Comparison of ENCODE assay signal across 26 cellular contexts in the genomic region with DNA sequence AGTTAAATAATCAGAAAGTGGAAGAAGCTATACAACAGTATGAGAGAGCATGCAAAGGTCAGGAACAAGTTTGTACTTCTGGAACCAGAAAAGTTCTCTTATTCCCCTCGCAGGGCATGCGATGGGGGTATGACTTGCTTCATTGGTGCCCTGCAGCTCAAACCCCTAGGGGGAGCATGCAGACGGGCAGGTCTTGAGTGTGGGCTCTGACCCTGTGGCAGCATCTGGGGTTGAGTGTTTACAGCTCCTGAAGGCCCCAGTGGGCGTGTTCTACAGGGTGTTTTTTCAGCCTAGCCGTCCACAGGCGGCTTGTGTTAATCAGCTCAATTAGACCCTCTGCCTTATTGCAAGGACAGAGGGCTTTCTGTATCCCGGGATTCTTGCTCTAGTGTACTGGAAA. TPM values are rescaled to one million over a fixed set of nuclear protein-coding genes. Genes with fewer than 3 reads are reported as not detected.
A peak's percentile ranks its signal among the peaks of the same experiment; 100 is the strongest.
DNase-seq lines count a peak whose midpoint lies in the region; ATAC-seq, FAIRE-seq and TF ChIP-seq lines count a peak whose summit lies in the region.
"Had no signal": no experiment of that assay in that cellular context is flagged by ENCODE, and none has a peak within 500 bp of the region (broad histone marks: within the 10 kb centered on the region; RNA-seq: fewer than 3 reads in every experiment).

No MANE protein-coding gene starts in this region.

- no peaks in the 10 kb centered on the region for H3K27me3 ChIP-seq in heart left ventricle
- no peaks in the 10 kb centered on the region for H3K27me3 ChIP-seq in Panc1 (ENCODE audit: control insufficient read depth, insufficient read depth, low read length)
- H3K27me3 ChIP-seq in H1 (replicated peaks in 1 of 4; ENCODE audit: control insufficient read depth in 3 of 4, extremely low read depth in 1 of 4, insufficient read depth in 3 of 4, low read length in 3 of 4): no peaks in the 10 kb centered on the region
- H3K27me3 ChIP-seq in Peyer's patch: no peaks in the 10 kb centered on the region

- H2AFZ ChIP-seq in H1 (ENCODE audit: low read length): no peak overlapping the region

- H2BK20ac ChIP-seq in H1 (ENCODE audit: low read length): no peak overlapping the region

- H3K4me2 ChIP-seq in H1 (ENCODE audit: insufficient read depth in 1 of 2, low read depth in 2 of 2, low read length in 2 of 2): no peak overlapping the region
- H3K4me2 ChIP-seq: KMS-11 had no signal

- no peak for ATAC-seq in Right ventricle myocardium inferior
- ATAC-seq in heart left ventricle: no peak
- peak; percentile 66; the same call in 1 of the 2 replicates for ATAC-seq in Panc1
- ATAC-seq in GM18502 (IDR thresholded peaks at IDR 0.05; ENCODE audit: poor library complexity, unreplicated experiment): no peak
- no peak for ATAC-seq in GM21515 (IDR thresholded peaks at IDR 0.05; ENCODE audit: unreplicated experiment)
- no peak for ATAC-seq in GM19467 (IDR thresholded peaks at IDR 0.05; ENCODE audit: unreplicated experiment)

- H4K20me1 ChIP-seq in H1 (replicated peaks in 1 of 2; ENCODE audit: control insufficient read depth in 1 of 2, insufficient read depth in 2 of 2, low read length in 2 of 2): peaks cover 1 to 4% of the 10 kb centered on the region in 2 experiments

- no peak overlapping the region for H3K18ac ChIP-seq in H1 (ENCODE audit: extremely low read depth, low read length)

- no peak overlapping the region for H2BK5ac ChIP-seq in H1 (ENCODE audit: low read depth, low read length)

- H4K8ac ChIP-seq in H1 (ENCODE audit: extremely low read depth, insufficient read depth, low read length): no peak overlapping the region

- in situ Hi-C loops in Panc1 (cut with HindIII; ENCODE audit: low pct_unique_long_range_greater_than_20kb, low sequenced_read_pairs): no loop called here

- H3K79me1 ChIP-seq in H1 (ENCODE audit: low read depth, low read length): no peaks in the 10 kb centered on the region

- H3K4ac ChIP-seq in H1 (replicated peaks; ENCODE audit: insufficient read length, low read depth, low read length): no peak overlapping the region

- peak; percentile 50 for DNase-seq in Right ventricle myocardium inferior (ENCODE audit: missing footprints)
- no peak for DNase-seq in heart left ventricle
- DNase-seq in Panc1 (ENCODE audit: low read depth, low spot score): no peak
- DNase-seq in H1 (ENCODE audit: low read depth in 1 of 2, low spot score in 2 of 2): no peak
- no peak for DNase-seq in Peyer's patch
- DNase-seq: Calu3; CD8-positive, alpha-beta memory T cell; DMS153; HCEC 1CT; IMR-90; NCI-H1105; NCI-H146; NCI-H2029 treated with DMSO at 0.1 percent for 48 hours; NCI-H345; NCI-H524 treated with DMSO at 0.1 percent for 48 hours; RPMI8226; SHP77 treated with DMSO at 0.1 percent for 48 hours; SW 1271 had no signal

- no peak overlapping the region for H4K5ac ChIP-seq in H1 (ENCODE audit: insufficient read length, low read depth, low read length)

- WGBS in heart left ventricle, 4 donors: 90 to 97% (median 95%) methylated on average over 7 of the region's 7 CpGs
- 91% methylated on average over 7 of the region's 7 CpGs; no CpG with 5 or more reads in 1 of the 2 experiments for WGBS in H1 (ENCODE audit: extremely low coverage in 1 of 2, insufficient coverage in 1 of 2, insufficient read length in 1 of 2, insufficient replicate concordance in 2 of 2, low coverage in 1 of 2, low lambda C conversion rate in 2 of 2, missing lambda C conversion rate in 1 of 2), 2 experiments

- H3K9ac ChIP-seq in H1 (replicated peaks in 1 of 4; ENCODE audit: extremely low read depth in 1 of 4, low read depth in 3 of 4, low read length in 3 of 4): no peak overlapping the region
- H3K9ac ChIP-seq: KMS-11 had no signal

- no peak for TF ChIP-seq CTCF in heart left ventricle (IDR thresholded peaks at IDR 0.05)
- no peak for TF ChIP-seq CTCF in Panc1 (IDR thresholded peaks at IDR 0.05)
- peak in 2 of 3 experiments; percentile 20 to 33; a peak in 2 of 4 replicates for TF ChIP-seq CTCF in H1 (IDR thresholded peaks at IDR 0.05; ENCODE audit: control extremely low read depth in 1 of 3, insufficient read depth in 1 of 3, low read depth in 1 of 3, low read length in 3 of 3)
- no peak for TF ChIP-seq CTCF in Peyer's patch (IDR thresholded peaks at IDR 0.05)

- peaks cover 0 to 7% (median 0%) of the 10 kb centered on the region in 9 donors for H3K36me3 ChIP-seq in heart left ventricle
- peaks cover 15% of the 10 kb centered on the region; the same call in 1 of the 2 replicates for H3K36me3 ChIP-seq in Panc1 (ENCODE audit: control insufficient read depth, insufficient read depth, low read length)
- peaks cover 7 to 32% (median 15%) of the 10 kb centered on the region in 4 experiments; a peak in 6 of 8 replicates for H3K36me3 ChIP-seq in H1 (ENCODE audit: control insufficient read depth in 2 of 4, insufficient read depth in 4 of 4, low read length in 3 of 4)
- H3K36me3 ChIP-seq in Peyer's patch: peaks cover 0 to 6% (median 0%) of the 10 kb centered on the region in 3 donors

- H2AK5ac ChIP-seq in H1 (ENCODE audit: low read depth, low read length): no peak overlapping the region

- no peak overlapping the region for H3K23ac ChIP-seq in H1 (ENCODE audit: insufficient read length)

- no peak overlapping the region for H3K27ac ChIP-seq in heart left ventricle
- no peak overlapping the region for H3K27ac ChIP-seq in Panc1 (ENCODE audit: low read length)
- no peak overlapping the region for H3K27ac ChIP-seq in H1 (ENCODE audit: low read depth, low read length)
- H3K27ac ChIP-seq in Peyer's patch: no peak overlapping the region
- H3K27ac ChIP-seq: C4-2B, KMS-11, SK-N-MC had no signal

- H3K4me3 ChIP-seq in heart left ventricle: no peak overlapping the region
- no peak overlapping the region for H3K4me3 ChIP-seq in Panc1 (ENCODE audit: low read depth in 2 of 2, low read length in 2 of 2)
- H3K4me3 ChIP-seq in H1 (ENCODE audit: extremely low read depth in 1 of 4, insufficient read depth in 2 of 4, low read depth in 3 of 4, low read length in 4 of 4): no peak overlapping the region
- H3K4me3 ChIP-seq in Peyer's patch: no peak overlapping the region
- H3K4me3 ChIP-seq: SK-N-MC had no signal

- H2BK15ac ChIP-seq in H1 (ENCODE audit: low read length): no peak overlapping the region

- POLR2A ChIA-PET in Panc1 (lab: Charles Lee): no interaction called here
- POLR2A ChIA-PET in H1 (lab: Charles Lee; ENCODE audit: partially characterized antibody): interaction anchor here (0.7 to 1.4 kb wide), 3 partner anchors 9 to 41 kb away, joined by 3 to 4 read pairs (median 3); no protein-coding TSS in a partner anchor

- no peak overlapping the region for H2BK12ac ChIP-seq in H1 (ENCODE audit: low read depth, low read length)

- no peak overlapping the region for H2BK120ac ChIP-seq in H1 (replicated peaks; ENCODE audit: low read depth, low read length)

- TF ChIP-seq POLR2A in heart left ventricle (IDR thresholded peaks at IDR 0.05) (no peak), H1 (IDR thresholded peaks at IDR 0.05; ENCODE audit: control extremely low read depth in 1 of 2, low read depth in 2 of 2, low read length in 2 of 2) (no peak), Peyer's patch (IDR thresholded peaks at IDR 0.05) (no peak)

- H3K4me1 ChIP-seq in heart left ventricle: no peaks in the 10 kb centered on the region
- no peaks in the 10 kb centered on the region for H3K4me1 ChIP-seq in Panc1 (ENCODE audit: control insufficient read depth, insufficient read depth, low read length)
- H3K4me1 ChIP-seq in H1 (replicated peaks in 1 of 4; ENCODE audit: control insufficient read depth in 3 of 4, insufficient read depth in 4 of 4, low read length in 3 of 4): no peaks in the 10 kb centered on the region
- no peaks in the 10 kb centered on the region for H3K4me1 ChIP-seq in Peyer's patch

- no peak for FAIRE-seq in H1 (lab: Jason Lieb, UNC)
- FAIRE-seq: A204.1, HTR-8/SVneo had no signal

- H3K79me2 ChIP-seq in H1 (ENCODE audit: control insufficient read depth in 1 of 2, insufficient read depth in 2 of 2, low read length in 2 of 2): no peaks in the 10 kb centered on the region

- no peak for TF ChIP-seq EP300 in H1 (IDR thresholded peaks at IDR 0.05; ENCODE audit: borderline replicate concordance in 1 of 2, low read depth in 2 of 2, low read length in 2 of 2)

- H3K9me3 ChIP-seq in heart left ventricle: no peaks in the 10 kb centered on the region
- no peaks in the 10 kb centered on the region for H3K9me3 ChIP-seq in Panc1 (ENCODE audit: control insufficient read depth, insufficient read depth, low read depth, low read length)
- no peaks in the 10 kb centered on the region for H3K9me3 ChIP-seq in H1 (ENCODE audit: insufficient read depth in 2 of 2, low read depth in 1 of 2, low read length in 1 of 2)
- H3K9me3 ChIP-seq in Peyer's patch: no peaks in the 10 kb centered on the region

- no TSS peak for BruUV-seq in Panc1 (replicated peaks; lab: Mats Ljungman, UMichigan)

- H3K23me2 ChIP-seq in H1 (ENCODE audit: low read depth, low read length): no peaks in the 10 kb centered on the region

- CTCF ChIA-PET in Panc1 (lab: Charles Lee) (no interaction called here), H1 (lab: Charles Lee; ENCODE audit: partially characterized antibody) (interaction anchor here (0.8 to 1.7 kb wide), 7 partner anchors 9 to 316 kb away, joined by 3 to 5 read pairs (median 3); a partner anchor contains a TSS)

- intact Hi-C loops in Right ventricle myocardium inferior (cut with DNase I) (no loop called here), heart left ventricle (cut with DNase I) (no loop called here), Panc1 (cut with micrococcal nuclease; ENCODE audit: unreplicated experiment) (no loop called here)

- H4K91ac ChIP-seq in H1 (replicated peaks; ENCODE audit: insufficient read length, low read length): no peak overlapping the region

- no peak overlapping the region for H3K14ac ChIP-seq in H1 (ENCODE audit: insufficient read length)

- no peak for TF ChIP-seq RAD21 in H1 (IDR thresholded peaks at IDR 0.05 in 1 of 2, conservative IDR thresholded peaks at IDR 0.05 in 1 of 2; ENCODE audit: low read depth in 2 of 2, low read length in 2 of 2)

- H3K56ac ChIP-seq in H1 (replicated peaks; ENCODE audit: insufficient read length, low read depth, low read length): no peak overlapping the region

RNA-seq across cellular contexts. Expression of a gene that starts 44.5 kb away (rescaled TPM):
- total RNA-seq in Right ventricle myocardium inferior: 3.0 TPM
- total RNA-seq in heart left ventricle: 1 to 10 TPM in 8 of 9 donors, under 1 TPM in 1; 0.95 to 8.6 (median 2.4) TPM
- polyA plus RNA-seq in heart left ventricle: 1 to 10 TPM in 1 of 2 donors, under 1 TPM in 1; 0.50 to 1.1 TPM
- 48.1 TPM for total RNA-seq in Panc1 (2021; ENCODE audit: unreplicated experiment)
- polyA plus RNA-seq in Panc1 (2012; ENCODE audit: insufficient read length): 3.7 TPM
- 70.8 and 72.0 TPM in 2 replicates for total RNA-seq in H1 (2021; fragmentation: NEBNext Ultra II Directional; extraction: Animal tissue kit (Norgen Biotek cat#: 25700))
- 2.7 and 4.5 TPM in 2 replicates for polyA plus RNA-seq in H1 (2011; rRNA removed)
- polyA plus RNA-seq in H1 (2011; cell fraction: cytosol; rRNA removed): 8.0 TPM
- polyA plus RNA-seq in H1 (2011; cell fraction: nucleus; rRNA removed): 1.7 TPM
- polyA plus RNA-seq in H1 (2012, experiment 1 of 2): 11.8 to 35.8 TPM (median 18.6 TPM) in 4 replicates
- 1.00 TPM for polyA plus RNA-seq in H1 (2012, experiment 2 of 2)
- 38.6 TPM for polyA plus RNA-seq in H1 (2013, experiment 1 of 2)
- 36.9 TPM for polyA plus RNA-seq in H1 (2013, experiment 2 of 2)
- polyA minus RNA-seq in H1 (2011; rRNA and poly(A)+ RNA removed): 28.4 and 42.7 TPM in 2 replicates
- 7.3 TPM for polyA minus RNA-seq in H1 (2011; cell fraction: cytosol; rRNA and poly(A)+ RNA removed)
- 23.9 TPM for polyA minus RNA-seq in H1 (2011; cell fraction: nucleus; rRNA and poly(A)+ RNA removed)
- total RNA-seq in Peyer's patch: 10 to 100 TPM in 1 of 4 donors, 1 to 10 TPM in 3; 4.9 to 16.5 (median 6.5) TPM

Comparison
In these comparisons a context has a peak if more than half of its experiments do, and no peak if none do; other contexts are left out.
1. CTCF ChIP-seq: peak in H1 (2 of 3); none in heart left ventricle (0 of 12), Panc1 (single experiment) and Peyer's patch (0 of 6).